In genomic region chr15:36953346-36953745, GRCh38 we compare ENCODE assay signal across 17 cellular contexts.
DNase-seq lines count a peak whose midpoint lies in the region; FAIRE-seq and TF ChIP-seq lines count a peak whose summit lies in the region.
"Had no signal": no experiment of that assay in that cellular context is flagged by ENCODE, and none has a peak within 500 bp of the region (broad histone marks: within the 10 kb centered on the region; RNA-seq: fewer than 3 reads in every experiment).

No MANE protein-coding gene starts in this region.

- H3K4me3 ChIP-seq in astrocyte (ENCODE audit: insufficient read depth, low read depth, low read length) = no peak overlapping the region
- H3K4me3 ChIP-seq in fibroblast of lung (replicated peaks in 1 of 4; ENCODE audit: control extremely low read depth in 1 of 4, insufficient read depth in 1 of 4, low read depth in 3 of 4, low read length in 4 of 4) = no peak overlapping the region
- H3K4me3 ChIP-seq: BLaER1 treated with 17β-estradiol and CSF1 and Interleukin-3, amounts not matched to agents 10 nM and 100 nM; GM12878; GM23248 had no signal

- no peak for TF ChIP-seq POLR2A in H54 (IDR thresholded peaks at IDR 0.05; ENCODE audit: low read depth, low read length)

- H3K4me2 ChIP-seq in astrocyte (ENCODE audit: low read length) (no peak overlapping the region), fibroblast of lung (ENCODE audit: extremely low read depth, insufficient read depth, low read length) (no peak overlapping the region)
- H3K4me2 ChIP-seq: BLaER1 treated with 17β-estradiol and CSF1 and Interleukin-3, amounts not matched to agents 10 nM and 100 nM had no signal

- H3K27me3 Mint-ChIP-seq in astrocyte (ENCODE audit: low read depth, unreplicated experiment) (no peaks in the 10 kb centered on the region), type B pancreatic cell (no peaks in the 10 kb centered on the region)
- H3K27me3 Mint-ChIP-seq in activated T-helper 1 cell treated with anti-CD3 and anti-CD28 coated beads, Interleukin-12 subunit alpha, Interleukin-12 subunit beta, Interleukin-2, Interleukin-4 antibody, amounts not matched to agents 30 ng/mL and 10 ng/mL and 1 ng/mL, durations not matched to agents 14 hours and 24 hours and 36 hours (ENCODE audit: insufficient read depth) = no peaks in the 10 kb centered on the region

- H2AFZ ChIP-seq in astrocyte (ENCODE audit: low read depth, low read length) = no peak overlapping the region
- H2AFZ ChIP-seq in fibroblast of lung (ENCODE audit: low read length) = no peak overlapping the region
- H2AFZ ChIP-seq: GM23248 had no signal

- intact Hi-C loops in activated T-helper 1 cell treated with anti-CD3 and anti-CD28 coated beads, Interleukin-12 subunit alpha, Interleukin-12 subunit beta, Interleukin-2, Interleukin-4 antibody, amounts not matched to agents 30 ng/mL and 10 ng/mL and 1 ng/mL, durations not matched to agents 14 hours and 24 hours and 36 hours (cut with micrococcal nuclease) = no loop called here

- TF ChIP-seq CTCF in astrocyte (IDR thresholded peaks at IDR 0.05; ENCODE audit: insufficient read depth, low read depth, low read length) (no peak), fibroblast of lung (conservative IDR thresholded peaks at IDR 0.05 in 1 of 2, IDR thresholded peaks at IDR 0.05 in 1 of 2; ENCODE audit: low read depth in 1 of 2, low read length in 2 of 2) (no peak), type B pancreatic cell (conservative IDR thresholded peaks at IDR 0.05) (no peak)

- H3K27me3 ChIP-seq in astrocyte (ENCODE audit: insufficient read depth, low read length) (no peaks in the 10 kb centered on the region), fibroblast of lung (ENCODE audit: control insufficient read depth, insufficient read depth, low read length) (no peaks in the 10 kb centered on the region)
- H3K27me3 ChIP-seq: BLaER1 treated with 17β-estradiol and CSF1 and Interleukin-3, amounts not matched to agents 10 nM and 100 nM had no signal

- H3K4me1 Mint-ChIP-seq in astrocyte (ENCODE audit: low read depth, unreplicated experiment) = peaks cover 1% of the 10 kb centered on the region
- peaks cover 50% of the 10 kb centered on the region for H3K4me1 Mint-ChIP-seq in type B pancreatic cell (ENCODE audit: unreplicated experiment)
- H3K4me1 Mint-ChIP-seq in activated T-helper 1 cell treated with anti-CD3 and anti-CD28 coated beads, Interleukin-12 subunit alpha, Interleukin-12 subunit beta, Interleukin-2, Interleukin-4 antibody, amounts not matched to agents 30 ng/mL and 10 ng/mL and 1 ng/mL, durations not matched to agents 14 hours and 24 hours and 36 hours (ENCODE audit: low read depth) = no peaks in the 10 kb centered on the region
- H3K4me1 Mint-ChIP-seq: IgD-negative memory B cell had no signal

- no peaks in the 10 kb centered on the region for H4K20me1 ChIP-seq in astrocyte (ENCODE audit: insufficient read depth, low read length)
- H4K20me1 ChIP-seq in fibroblast of lung (ENCODE audit: control insufficient read depth, extremely low read depth, insufficient read depth, low read length) = peaks cover 2% of the 10 kb centered on the region
- H4K20me1 ChIP-seq: BLaER1 treated with 17β-estradiol and CSF1 and Interleukin-3, amounts not matched to agents 10 nM and 100 nM had no signal

- H3K4me1 ChIP-seq in astrocyte (ENCODE audit: insufficient read depth, low read length) (peaks cover 10% of the 10 kb centered on the region), fibroblast of lung (ENCODE audit: control insufficient read depth, extremely low read depth, insufficient read depth, low read length) (peaks cover 7% of the 10 kb centered on the region)
- H3K4me1 ChIP-seq: BLaER1 treated with 17β-estradiol and CSF1 and Interleukin-3, amounts not matched to agents 10 nM and 100 nM had no signal

- no peak overlapping the region for H3K9ac ChIP-seq in astrocyte (ENCODE audit: low read length)
- no peak overlapping the region for H3K9ac ChIP-seq in fibroblast of lung (ENCODE audit: insufficient read depth, low read length)
- H3K9ac ChIP-seq: BLaER1 treated with 17β-estradiol and CSF1 and Interleukin-3, amounts not matched to agents 10 nM and 100 nM; GM23248 had no signal

- no peak for DNase-seq in H54 (ENCODE audit: insufficient read length, low spot score)
- DNase-seq in astrocyte (ENCODE audit: low read depth) = peak; percentile 62
- peak; percentile 40 to 70 for DNase-seq in fibroblast of lung (ENCODE audit: low read depth in 2 of 2)
- no peak for DNase-seq in type B pancreatic cell (ENCODE audit: extremely low spot score, unreplicated experiment)
- DNase-seq in activated T-helper 1 cell treated with anti-CD3 and anti-CD28 coated beads, Interleukin-12 subunit alpha, Interleukin-12 subunit beta, Interleukin-2, Interleukin-4 antibody, amounts not matched to agents 30 ng/mL and 10 ng/mL and 1 ng/mL, durations not matched to agents 14 hours and 24 hours and 36 hours (ENCODE audit: low spot score) = no peak
- no peak for DNase-seq in SHP77 treated with DMSO at 0.1 percent for 48 hours (lab: John Stamatoyannopoulos, UW)
- DNase-seq in retina = no peak
- DNase-seq: ACHN; Calu3; CD4-positive, alpha-beta T cell; DMS 273 treated with DMSO at 0.1 percent for 48 hours; GM23248; H7 had no signal

- H3K9me3 ChIP-seq in astrocyte (ENCODE audit: insufficient read depth, low read depth, low read length) (no peaks in the 10 kb centered on the region), fibroblast of lung (ENCODE audit: control insufficient read depth, insufficient read depth, low read depth, low read length) (no peaks in the 10 kb centered on the region)
- H3K9me3 ChIP-seq: BLaER1 treated with 17β-estradiol and CSF1 and Interleukin-3, amounts not matched to agents 10 nM and 100 nM had no signal

- H3K4me3 Mint-ChIP-seq in astrocyte (ENCODE audit: unreplicated experiment) = no peak overlapping the region
- H3K4me3 Mint-ChIP-seq in type B pancreatic cell = peak overlapping the region; percentile 52
- no peak overlapping the region for H3K4me3 Mint-ChIP-seq in activated T-helper 1 cell treated with anti-CD3 and anti-CD28 coated beads, Interleukin-12 subunit alpha, Interleukin-12 subunit beta, Interleukin-2, Interleukin-4 antibody, amounts not matched to agents 30 ng/mL and 10 ng/mL and 1 ng/mL, durations not matched to agents 14 hours and 24 hours and 36 hours
- H3K4me3 Mint-ChIP-seq: CD4-positive, alpha-beta T cell; IgD-negative memory B cell had no signal

- H3K27ac Mint-ChIP-seq in astrocyte (ENCODE audit: unreplicated experiment) = no peak overlapping the region
- no peak overlapping the region for H3K27ac Mint-ChIP-seq in type B pancreatic cell
- H3K27ac Mint-ChIP-seq in activated T-helper 1 cell treated with anti-CD3 and anti-CD28 coated beads, Interleukin-12 subunit alpha, Interleukin-12 subunit beta, Interleukin-2, Interleukin-4 antibody, amounts not matched to agents 30 ng/mL and 10 ng/mL and 1 ng/mL, durations not matched to agents 14 hours and 24 hours and 36 hours = no peak overlapping the region
- H3K27ac Mint-ChIP-seq: CD4-positive, alpha-beta T cell; IgD-negative memory B cell had no signal

- H3K36me3 Mint-ChIP-seq in astrocyte (ENCODE audit: low read depth, unreplicated experiment) (no peaks in the 10 kb centered on the region), type B pancreatic cell (peaks cover 31% of the 10 kb centered on the region)
- no peaks in the 10 kb centered on the region for H3K36me3 Mint-ChIP-seq in activated T-helper 1 cell treated with anti-CD3 and anti-CD28 coated beads, Interleukin-12 subunit alpha, Interleukin-12 subunit beta, Interleukin-2, Interleukin-4 antibody, amounts not matched to agents 30 ng/mL and 10 ng/mL and 1 ng/mL, durations not matched to agents 14 hours and 24 hours and 36 hours (ENCODE audit: low read depth)
- H3K36me3 Mint-ChIP-seq: IgD-negative memory B cell had no signal

- H3K27ac ChIP-seq in astrocyte (ENCODE audit: low read depth, low read length) = no peak overlapping the region
- no peak overlapping the region for H3K27ac ChIP-seq in fibroblast of lung (ENCODE audit: insufficient read depth, low read length)
- H3K27ac ChIP-seq: BLaER1 treated with 17β-estradiol and CSF1 and Interleukin-3, amounts not matched to agents 10 nM and 100 nM; GM23248 had no signal

- H3K36me3 ChIP-seq in astrocyte (ENCODE audit: insufficient read depth, low read length) = peaks cover 4% of the 10 kb centered on the region
- no peaks in the 10 kb centered on the region for H3K36me3 ChIP-seq in fibroblast of lung (ENCODE audit: control insufficient read depth, insufficient read depth, low read length)
- H3K36me3 ChIP-seq: BLaER1 treated with 17β-estradiol and CSF1 and Interleukin-3, amounts not matched to agents 10 nM and 100 nM had no signal

- H3K9me3 Mint-ChIP-seq in astrocyte (ENCODE audit: unreplicated experiment) (no peaks in the 10 kb centered on the region), type B pancreatic cell (no peaks in the 10 kb centered on the region)
- H3K9me3 Mint-ChIP-seq in activated T-helper 1 cell treated with anti-CD3 and anti-CD28 coated beads, Interleukin-12 subunit alpha, Interleukin-12 subunit beta, Interleukin-2, Interleukin-4 antibody, amounts not matched to agents 30 ng/mL and 10 ng/mL and 1 ng/mL, durations not matched to agents 14 hours and 24 hours and 36 hours = no peaks in the 10 kb centered on the region
- H3K9me3 Mint-ChIP-seq: CD4-positive, alpha-beta T cell; IgD-negative memory B cell had no signal

- FAIRE-seq in H54 (lab: Jason Lieb, UNC) (peak; percentile 27), astrocyte (lab: Jason Lieb, UNC) (no peak)
- FAIRE-seq: GM12878, GM18507 had no signal

- H3K79me2 ChIP-seq in astrocyte (ENCODE audit: insufficient read depth, low read length) (no peaks in the 10 kb centered on the region), fibroblast of lung (ENCODE audit: control insufficient read depth, insufficient read depth, low read length) (no peaks in the 10 kb centered on the region)

Comparison
In these comparisons a context has a peak if more than half of its experiments do, and no peak if none do; other contexts are left out.
1. DNase-seq: peak in astrocyte (single experiment) and fibroblast of lung (2 of 2); none in H54 (single experiment), type B pancreatic cell (single experiment), activated T-helper 1 cell treated with anti-CD3 and anti-CD28 coated beads, Interleukin-12 subunit alpha, Interleukin-12 subunit beta, Interleukin-2, Interleukin-4 antibody, amounts not matched to agents 30 ng/mL and 10 ng/mL and 1 ng/mL, durations not matched to agents 14 hours and 24 hours and 36 hours (single experiment), SHP77 treated with DMSO at 0.1 percent for 48 hours (single experiment) and retina (single experiment).